Comparison of ENCODE assay signal across 13 cellular contexts in genomic region chrX:100931218-100931924, GRCh38. TPM values are rescaled to one million over a fixed set of nuclear protein-coding genes. Genes with fewer than 3 reads are reported as not detected.
DNase-seq lines count a peak whose midpoint lies in the region; ATAC-seq and TF ChIP-seq lines count a peak whose summit lies in the region.
"Had no signal": no experiment of that assay in that cellular context is flagged by ENCODE, and none has a peak within 500 bp of the region (broad histone marks: within the 10 kb centered on the region; RNA-seq: fewer than 3 reads in every experiment).

No MANE protein-coding gene starts in this region.

- no peak overlapping the region for H3K27ac ChIP-seq in transverse colon
- H3K27ac ChIP-seq: skin epidermis, thoracic aorta had no signal

- H3K27me3 Mint-ChIP-seq in memory B cell, result no peaks in the 10 kb centered on the region
- H3K27me3 Mint-ChIP-seq: activated naive CD4-positive, alpha-beta T cell treated with anti-CD3 and anti-CD28 coated beads, Interleukin-2, amount 50 U/mL, for 24 hours had no signal

- no peak for DNase-seq in activated CD4-positive, CD25-positive, alpha-beta regulatory T cell treated with anti-CD3 and anti-CD28 coated beads, Interleukin-2, amount 50 U/mL, for 72 hours
- DNase-seq in memory B cell (ENCODE audit: low spot score in 2 of 2) (no peak), NCI-H446 treated with DMSO at 0.1 percent for 48 hours (lab: John Stamatoyannopoulos, UW) (no peak), transverse colon (no peak), DMS79 (lab: John Stamatoyannopoulos, UW) (no peak)
- DNase-seq: 8988T, left ventricle myocardium superior had no signal

- in situ Hi-C loops in transverse colon (cut with MboI; ENCODE audit: low pct_ligation_motif_present in 1 of 4, low pct_unique_long_range_greater_than_20kb in 1 of 4, low sequenced_read_pairs in 3 of 4), result no loop called here

- H3K27ac Mint-ChIP-seq in memory B cell, result peak overlapping the region; percentile 92
- H3K27ac Mint-ChIP-seq: activated naive CD4-positive, alpha-beta T cell treated with anti-CD3 and anti-CD28 coated beads, Interleukin-2, amount 50 U/mL, for 24 hours had no signal

- peaks cover 4% of the 10 kb centered on the region for H3K36me3 Mint-ChIP-seq in memory B cell
- H3K36me3 Mint-ChIP-seq: activated naive CD4-positive, alpha-beta T cell treated with anti-CD3 and anti-CD28 coated beads, Interleukin-2, amount 50 U/mL, for 24 hours had no signal

- H3K4me1 Mint-ChIP-seq in memory B cell, result peaks cover 23% of the 10 kb centered on the region

- H3K4me3 Mint-ChIP-seq in memory B cell, result peak overlapping the region; percentile 59
- H3K4me3 Mint-ChIP-seq: activated naive CD4-positive, alpha-beta T cell treated with anti-CD3 and anti-CD28 coated beads, Interleukin-2, amount 50 U/mL, for 24 hours had no signal

- H3K9me3 Mint-ChIP-seq in memory B cell, result peaks cover 7% of the 10 kb centered on the region
- H3K9me3 Mint-ChIP-seq: activated naive CD4-positive, alpha-beta T cell treated with anti-CD3 and anti-CD28 coated beads, Interleukin-2, amount 50 U/mL, for 24 hours had no signal

- H3K36me3 ChIP-seq in transverse colon, result no peaks in the 10 kb centered on the region
- H3K36me3 ChIP-seq: thoracic aorta had no signal

- H3K4me3 ChIP-seq in transverse colon, result no peak overlapping the region
- H3K4me3 ChIP-seq: skin epidermis, thoracic aorta had no signal

- no peak for TF ChIP-seq EP300 in transverse colon (IDR thresholded peaks at IDR 0.05; ENCODE audit: low read depth)

- ATAC-seq in activated CD4-positive, CD25-positive, alpha-beta regulatory T cell treated with anti-CD3 and anti-CD28 coated beads, Interleukin-2, amount 50 U/mL, for 24 hours, result peak; percentile 79 to 87
- peak; percentile 57 for ATAC-seq in GM21737 (IDR thresholded peaks at IDR 0.05; ENCODE audit: unreplicated experiment)
- ATAC-seq in HG03469 (IDR thresholded peaks at IDR 0.05; ENCODE audit: unreplicated experiment), result peak; percentile 83
- peak; percentile 48 for ATAC-seq in memory B cell (ENCODE audit: low read depth)
- ATAC-seq: left ventricle myocardium superior had no signal

- no peak for TF ChIP-seq CTCF in transverse colon (IDR thresholded peaks at IDR 0.05)

- intact Hi-C loops in transverse colon (cut with DNase I; ENCODE audit: low total_unique reads), result no loop called here

- no peak for TF ChIP-seq POLR2A in transverse colon (IDR thresholded peaks at IDR 0.05)

- peaks cover 0 to 5% (median 0%) of the 10 kb centered on the region in 4 donors for H3K4me1 ChIP-seq in transverse colon

- 74 to 85% methylated on average over 2 to 4 of the region's 4 CpGs for whole genome bisulfite sequencing in transverse colon (ENCODE audit: low coverage in 1 of 2), 2 donors

- no peaks in the 10 kb centered on the region for H3K27me3 ChIP-seq in transverse colon

- no peaks in the 10 kb centered on the region for H3K9me3 ChIP-seq in transverse colon
- H3K9me3 ChIP-seq: thoracic aorta had no signal

RNA-seq across cellular contexts. Expression of gene XKRX, which starts 2.7 kb away (rescaled TPM):
- 1 to 10 TPM; 1.9 to 5.9 (median 2.2) TPM for total RNA-seq in transverse colon
- total RNA-seq: left ventricle myocardium superior had no signal

RNA-seq across cellular contexts. Expression of gene ARL13A, which starts 38.1 kb away (rescaled TPM):
- total RNA-seq in transverse colon, result not detected
- total RNA-seq: left ventricle myocardium superior, thoracic aorta had no signal

RNA-seq across cellular contexts. Expression of gene NOX1, which starts 57.2 kb away (rescaled TPM):
- total RNA-seq in transverse colon, result 10 to 100 TPM; 17.6 to 31.8 (median 23.7) TPM
- total RNA-seq: left ventricle myocardium superior, thoracic aorta had no signal
